1 cellular context compared by ENCODE assay signal in genomic region chr11:71241721-71242259, GRCh38.
TF ChIP-seq lines count a peak whose summit lies in the region.

No MANE protein-coding gene starts in this region.

TF ChIP-seq in WTC11, 78 proteins besides CTCF, POLR2A, EP300 and RAD21:
- no peak for TF ChIP-seq AFF4 (CRISPR knock-in tag; IDR thresholded peaks at IDR 0.05; ENCODE audit: borderline replicate concordance)
- no peak for TF ChIP-seq SP1 (CRISPR knock-in tag; conservative IDR thresholded peaks at IDR 0.05)
- no peak for TF ChIP-seq ZNF425 (CRISPR knock-in tag; conservative IDR thresholded peaks at IDR 0.05)
- TF ChIP-seq TP53 (CRISPR knock-in tag; IDR thresholded peaks at IDR 0.05): no peak
- no peak for TF ChIP-seq CREM (CRISPR knock-in tag; IDR thresholded peaks at IDR 0.05)
- TF ChIP-seq HMGA2 (CRISPR knock-in tag; IDR thresholded peaks at IDR 0.05): no peak
- no peak for TF ChIP-seq USF2 (CRISPR knock-in tag; IDR thresholded peaks at IDR 0.05)
- TF ChIP-seq MYBL2 (CRISPR knock-in tag; IDR thresholded peaks at IDR 0.05): no peak
- TF ChIP-seq SOX15 (CRISPR knock-in tag; IDR thresholded peaks at IDR 0.05): no peak
- TF ChIP-seq NFATC4 (CRISPR knock-in tag; IDR thresholded peaks at IDR 0.05): no peak
- TF ChIP-seq ZSCAN18 (CRISPR knock-in tag; IDR thresholded peaks at IDR 0.05): no peak
- TF ChIP-seq ATF6 (CRISPR knock-in tag; IDR thresholded peaks at IDR 0.05): no peak
- TF ChIP-seq NR1H2 (CRISPR knock-in tag; IDR thresholded peaks at IDR 0.05): no peak
- TF ChIP-seq IRF2 (CRISPR knock-in tag; IDR thresholded peaks at IDR 0.05; ENCODE audit: borderline replicate concordance, low read depth): no peak
- TF ChIP-seq ZMAT4 (CRISPR knock-in tag; IDR thresholded peaks at IDR 0.05): no peak
- TF ChIP-seq GTF2I (CRISPR knock-in tag; conservative IDR thresholded peaks at IDR 0.05): no peak
- no peak for TF ChIP-seq ZNF121 (CRISPR knock-in tag; IDR thresholded peaks at IDR 0.05)
- TF ChIP-seq GRHL2 (CRISPR knock-in tag; IDR thresholded peaks at IDR 0.05; ENCODE audit: insufficient replicate concordance, severe bottlenecking): no peak
- no peak for TF ChIP-seq ZNF671 (CRISPR knock-in tag; IDR thresholded peaks at IDR 0.05)
